ENCODE assay signal across 35 cellular contexts in the genomic region with DNA sequence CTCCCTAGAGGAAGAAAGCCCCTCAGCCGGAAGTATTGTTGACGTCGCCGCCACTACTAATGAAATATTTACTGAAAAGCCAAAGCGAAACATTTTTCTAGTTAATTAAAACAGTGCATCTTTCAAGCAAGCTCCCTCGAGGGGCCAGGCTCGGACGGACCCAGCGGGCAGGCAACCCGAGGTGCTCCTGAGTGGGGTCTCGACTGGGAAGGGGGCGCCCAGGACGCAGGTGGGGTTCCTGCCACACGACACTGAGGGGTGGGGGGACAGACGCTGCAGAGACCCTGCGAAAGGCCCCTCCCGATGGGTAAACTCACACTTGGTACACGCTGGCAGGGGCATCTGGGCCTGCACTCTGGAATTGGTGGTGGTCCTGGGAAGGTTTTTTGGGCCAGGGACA.
"Had no signal": no experiment of that assay in that cellular context is flagged by ENCODE, and none has a peak within 500 bp of the region (broad histone marks: within the 10 kb centered on the region; RNA-seq: fewer than 3 reads in every experiment).

No MANE protein-coding gene starts in this region.

- H3K27me3 Mint-ChIP-seq: activated CD4-positive, alpha-beta memory T cell treated with anti-CD3 and anti-CD28 coated beads for 36 hours; activated CD4-positive, alpha-beta T cell treated with anti-CD3 and anti-CD28 coated beads, Interleukin-2, amount 10 ng/mL, durations not matched to agents 24 days and 14 days; activated CD8-positive, alpha-beta memory T cell treated with anti-CD3 and anti-CD28 coated beads, Interleukin-2, amount 10 ng/mL, durations not matched to agents 7 days and 5 days; effector memory CD8-positive, alpha-beta T cell had no signal

- DNase-seq: activated CD4-positive, alpha-beta memory T cell treated with anti-CD3 and anti-CD28 coated beads for 36 hours; activated CD4-positive, alpha-beta T cell treated with anti-CD3 and anti-CD28 coated beads for 36 hours; activated CD4-positive, alpha-beta T cell treated with anti-CD3 and anti-CD28 coated beads, Interleukin-2, amount 10 ng/mL, durations not matched to agents 24 days and 14 days; activated CD4-positive, CD25-positive, alpha-beta regulatory T cell; activated CD4-positive, CD25-positive, alpha-beta regulatory T cell treated with anti-CD3 and anti-CD28 coated beads, Interleukin-2, amount 50 U/mL, for 72 hours; activated CD8-positive, alpha-beta memory T cell treated with anti-CD3 and anti-CD28 coated beads, Interleukin-2, amount 10 ng/mL, durations not matched to agents 7 days and 5 days; activated CD8-positive, alpha-beta memory T cell treated with anti-CD3 and anti-CD28 coated beads, Interleukin-2, amount 50 U/mL, for 4 hours; activated CD8-positive, alpha-beta T cell treated with anti-CD3 and anti-CD28 coated beads, Interleukin-2, amount 10 ng/mL, durations not matched to agents 7 days and 5 days; activated effector memory CD4-positive, alpha-beta T cell treated with anti-CD3 and anti-CD28 coated beads, Interleukin-2, amount 50 U/mL, for 16 hours; activated naive CD4-positive, alpha-beta T cell treated with anti-CD3 and anti-CD28 coated beads for 36 hours; activated naive CD8-positive, alpha-beta T cell treated with anti-CD3 and anti-CD28 coated beads for 36 hours; activated naive CD8-positive, alpha-beta T cell treated with anti-CD3 and anti-CD28 coated beads, Interleukin-2, amount 50 U/mL, for 24 hours; activated T-cell treated with anti-CD3 and anti-CD28 coated beads, Interleukin-2, amount 50 U/mL, for 1 hour; activated T-cell treated with anti-CD3 and anti-CD28 coated beads, Interleukin-2, amount 50 U/mL, for 48 hours; adrenal gland; amygdala; body of pancreas; central memory CD4-positive, alpha-beta T cell; cerebellar nuclear complex; dermis blood vessel endothelial cell; effector CD4-positive, alpha-beta T cell; effector memory CD8-positive, alpha-beta T cell; erythroblast; foreskin keratinocyte; gastrocnemius medialis; T-helper 1 cell; T-helper 17 cell; T1000; WERI-Rb-1 had no signal

- H3K27ac ChIP-seq: adrenal gland, body of pancreas, coronary artery, esophagus muscularis mucosa, foreskin keratinocyte, gastrocnemius medialis, WERI-Rb-1 had no signal

- H3K27ac Mint-ChIP-seq: activated CD4-positive, alpha-beta memory T cell treated with anti-CD3 and anti-CD28 coated beads for 36 hours; activated CD4-positive, alpha-beta T cell treated with anti-CD3 and anti-CD28 coated beads for 36 hours; activated CD4-positive, alpha-beta T cell treated with anti-CD3 and anti-CD28 coated beads, Interleukin-2, amount 10 ng/mL, durations not matched to agents 24 days and 14 days; activated CD8-positive, alpha-beta memory T cell treated with anti-CD3 and anti-CD28 coated beads, Interleukin-2, amount 10 ng/mL, durations not matched to agents 7 days and 5 days; activated CD8-positive, alpha-beta T cell treated with anti-CD3 and anti-CD28 coated beads, Interleukin-2, amount 10 ng/mL, durations not matched to agents 7 days and 5 days; activated naive CD4-positive, alpha-beta T cell treated with anti-CD3 and anti-CD28 coated beads for 36 hours; activated naive CD4-positive, alpha-beta T cell treated with anti-CD3 and anti-CD28 coated beads, Interleukin-2, amount 50 U/mL, for 24 hours; activated naive CD8-positive, alpha-beta T cell treated with anti-CD3 and anti-CD28 coated beads for 36 hours; activated naive CD8-positive, alpha-beta T cell treated with anti-CD3 and anti-CD28 coated beads, Interleukin-2, amount 50 U/mL, for 24 hours; activated T-helper 1 cell treated with anti-CD3 and anti-CD28 coated beads, Interleukin-12 subunit alpha, Interleukin-12 subunit beta, Interleukin-2, Interleukin-4 antibody, amounts not matched to agents 30 ng/mL and 10 ng/mL and 1 ng/mL, durations not matched to agents 14 hours and 24 hours and 36 hours; activated T-helper 2 cell treated with anti-CD3 and anti-CD28 coated beads, Interferon-gamma antibody, Interleukin-2, Interleukin-4, amounts not matched to agents 10 μg/mL and 5 μg/mL and 100 μg/mL, durations not matched to agents 14 hours and 24 hours and 36 hours; effector memory CD8-positive, alpha-beta T cell; T-helper 17 cell; T-helper 2 cell treated with Interferon-gamma antibody and Interleukin-4, amounts not matched to agents 5 μg/mL and 100 μg/mL, for 36 hours had no signal

- H3K36me3 Mint-ChIP-seq: activated CD4-positive, alpha-beta memory T cell treated with anti-CD3 and anti-CD28 coated beads for 36 hours; activated CD8-positive, alpha-beta memory T cell treated with anti-CD3 and anti-CD28 coated beads, Interleukin-2, amount 10 ng/mL, durations not matched to agents 7 days and 5 days; activated naive CD4-positive, alpha-beta T cell treated with anti-CD3 and anti-CD28 coated beads, Interleukin-2, amount 50 U/mL, for 24 hours; activated naive CD8-positive, alpha-beta T cell treated with anti-CD3 and anti-CD28 coated beads for 36 hours had no signal

- H3K4me1 Mint-ChIP-seq: activated CD4-positive, alpha-beta T cell treated with anti-CD3 and anti-CD28 coated beads, Interleukin-2, amount 10 ng/mL, durations not matched to agents 24 days and 14 days; activated CD8-positive, alpha-beta memory T cell treated with anti-CD3 and anti-CD28 coated beads, Interleukin-2, amount 10 ng/mL, durations not matched to agents 7 days and 5 days; activated naive CD4-positive, alpha-beta T cell treated with anti-CD3 and anti-CD28 coated beads, Interleukin-2, amount 50 U/mL, for 24 hours; activated naive CD8-positive, alpha-beta T cell treated with anti-CD3 and anti-CD28 coated beads for 36 hours; activated naive CD8-positive, alpha-beta T cell treated with anti-CD3 and anti-CD28 coated beads, Interleukin-2, amount 50 U/mL, for 24 hours; T-helper 17 cell had no signal

- H3K4me1 ChIP-seq: adrenal gland, esophagus muscularis mucosa, foreskin keratinocyte, gastrocnemius medialis had no signal

- H3K36me3 ChIP-seq: adrenal gland, esophagus muscularis mucosa, gastrocnemius medialis, WERI-Rb-1 had no signal

- H3K9me3 Mint-ChIP-seq: activated CD4-positive, alpha-beta memory T cell treated with anti-CD3 and anti-CD28 coated beads for 36 hours; activated CD4-positive, alpha-beta T cell treated with anti-CD3 and anti-CD28 coated beads, Interleukin-2, amount 10 ng/mL, durations not matched to agents 24 days and 14 days; activated naive CD4-positive, alpha-beta T cell treated with anti-CD3 and anti-CD28 coated beads for 36 hours; activated naive CD4-positive, alpha-beta T cell treated with anti-CD3 and anti-CD28 coated beads, Interleukin-2, amount 50 U/mL, for 24 hours; activated naive CD8-positive, alpha-beta T cell treated with anti-CD3 and anti-CD28 coated beads for 36 hours; activated naive CD8-positive, alpha-beta T cell treated with anti-CD3 and anti-CD28 coated beads, Interleukin-2, amount 50 U/mL, for 24 hours; activated T-helper 1 cell treated with anti-CD3 and anti-CD28 coated beads, Interleukin-12 subunit alpha, Interleukin-12 subunit beta, Interleukin-2, Interleukin-4 antibody, amounts not matched to agents 30 ng/mL and 10 ng/mL and 1 ng/mL, durations not matched to agents 14 hours and 24 hours and 36 hours; activated T-helper 2 cell treated with anti-CD3 and anti-CD28 coated beads, Interferon-gamma antibody, Interleukin-2, Interleukin-4, amounts not matched to agents 10 μg/mL and 5 μg/mL and 100 μg/mL, durations not matched to agents 14 hours and 24 hours and 36 hours; effector memory CD8-positive, alpha-beta T cell; T-helper 2 cell treated with Interferon-gamma antibody and Interleukin-4, amounts not matched to agents 5 μg/mL and 100 μg/mL, for 36 hours had no signal

- H3K9me3 ChIP-seq: adrenal gland, body of pancreas, esophagus muscularis mucosa, gastrocnemius medialis had no signal

- H3K27me3 ChIP-seq: adrenal gland, body of pancreas, foreskin keratinocyte had no signal

- H3K4me3 Mint-ChIP-seq: activated CD4-positive, alpha-beta memory T cell treated with anti-CD3 and anti-CD28 coated beads for 36 hours; activated CD4-positive, alpha-beta T cell treated with anti-CD3 and anti-CD28 coated beads for 36 hours; activated CD4-positive, alpha-beta T cell treated with anti-CD3 and anti-CD28 coated beads, Interleukin-2, amount 10 ng/mL, durations not matched to agents 24 days and 14 days; activated CD8-positive, alpha-beta memory T cell treated with anti-CD3 and anti-CD28 coated beads, Interleukin-2, amount 10 ng/mL, durations not matched to agents 7 days and 5 days; activated CD8-positive, alpha-beta T cell treated with anti-CD3 and anti-CD28 coated beads, Interleukin-2, amount 10 ng/mL, durations not matched to agents 7 days and 5 days; activated naive CD4-positive, alpha-beta T cell treated with anti-CD3 and anti-CD28 coated beads for 36 hours; activated naive CD4-positive, alpha-beta T cell treated with anti-CD3 and anti-CD28 coated beads, Interleukin-2, amount 50 U/mL, for 24 hours; activated naive CD8-positive, alpha-beta T cell treated with anti-CD3 and anti-CD28 coated beads for 36 hours; activated naive CD8-positive, alpha-beta T cell treated with anti-CD3 and anti-CD28 coated beads, Interleukin-2, amount 50 U/mL, for 24 hours; activated T-helper 1 cell treated with anti-CD3 and anti-CD28 coated beads, Interleukin-12 subunit alpha, Interleukin-12 subunit beta, Interleukin-2, Interleukin-4 antibody, amounts not matched to agents 30 ng/mL and 10 ng/mL and 1 ng/mL, durations not matched to agents 14 hours and 24 hours and 36 hours; effector memory CD8-positive, alpha-beta T cell; T-helper 17 cell; T-helper 2 cell treated with Interferon-gamma antibody and Interleukin-4, amounts not matched to agents 5 μg/mL and 100 μg/mL, for 36 hours had no signal

- H3K4me3 ChIP-seq: adrenal gland, body of pancreas, coronary artery, esophagus muscularis mucosa, gastrocnemius medialis had no signal

- ATAC-seq: activated CD4-positive, alpha-beta T cell treated with anti-CD3 and anti-CD28 coated beads for 36 hours; activated CD8-positive, alpha-beta memory T cell treated with anti-CD3 and anti-CD28 coated beads, Interleukin-2, amount 10 ng/mL, durations not matched to agents 7 days and 5 days; activated CD8-positive, alpha-beta T cell treated with anti-CD3 and anti-CD28 coated beads, Interleukin-2, amount 10 ng/mL, durations not matched to agents 7 days and 5 days; activated naive CD8-positive, alpha-beta T cell treated with anti-CD3 and anti-CD28 coated beads, Interleukin-2, amount 50 U/mL, for 24 hours; body of pancreas; effector memory CD8-positive, alpha-beta T cell; foreskin keratinocyte; gastrocnemius medialis; T-helper 17 cell had no signal
